9 cellular contexts compared by ENCODE assay signal in genomic region chr10:16950686-16951681, GRCh38.
DNase-seq lines count a peak whose midpoint lies in the region; ATAC-seq, FAIRE-seq and TF ChIP-seq lines count a peak whose summit lies in the region.
"Had no signal": no experiment of that assay in that cellular context is flagged by ENCODE, and none has a peak within 500 bp of the region (broad histone marks: within the 10 kb centered on the region; RNA-seq: fewer than 3 reads in every experiment).

No MANE protein-coding gene starts in this region.

- TF ChIP-seq CTCF in HEK293 (tag by site-specific recombination; IDR thresholded peaks at IDR 0.05) (no peak), astrocyte (IDR thresholded peaks at IDR 0.05; ENCODE audit: insufficient read depth, low read depth, low read length) (no peak)

- ATAC-seq in GM21528 (IDR thresholded peaks at IDR 0.05; ENCODE audit: low FRiP score, unreplicated experiment) (no peak), HG03565 (IDR thresholded peaks at IDR 0.05; ENCODE audit: unreplicated experiment) (no peak)

- peaks cover 4% of the 10 kb centered on the region for H3K4me1 ChIP-seq in HEK293 (ENCODE audit: control insufficient read depth, insufficient read depth, low read length)
- peaks cover 22% of the 10 kb centered on the region for H3K4me1 ChIP-seq in astrocyte (ENCODE audit: insufficient read depth, low read length)

- peaks cover 2% of the 10 kb centered on the region for H3K9me3 Mint-ChIP-seq in astrocyte (ENCODE audit: unreplicated experiment)

- H4K20me1 ChIP-seq in astrocyte (ENCODE audit: insufficient read depth, low read length), result no peaks in the 10 kb centered on the region

- H3K27ac ChIP-seq in HEK293 (ENCODE audit: extremely low read depth, low read depth, low read length), result no peak overlapping the region
- peak overlapping the region; percentile 70 for H3K27ac ChIP-seq in astrocyte (ENCODE audit: low read depth, low read length)

- H3K36me3 Mint-ChIP-seq in astrocyte (ENCODE audit: low read depth, unreplicated experiment), result peaks cover 5% of the 10 kb centered on the region

- FAIRE-seq in astrocyte (lab: Jason Lieb, UNC), result peak; percentile 89

- CTCF ChIA-PET in HEK293 (lab: Yijun Ruan, JAX), result interaction anchor here (0.6 to 1.0 kb wide), 4 partner anchors 119 to 1106 kb away, joined by 3 to 5 read pairs (median 4); no protein-coding TSS in a partner anchor

- peak overlapping the region; percentile 73 for H3K9ac ChIP-seq in astrocyte (ENCODE audit: low read length)

- peak overlapping the region; percentile 72 for H3K4me2 ChIP-seq in astrocyte (ENCODE audit: low read length)

- peak; percentile 72 for DNase-seq in AG08395 (ENCODE audit: low spot score)
- peak; percentile 81 for DNase-seq in astrocyte (ENCODE audit: low read depth)
- DNase-seq in kidney glomerular epithelial cell (lab: John Stamatoyannopoulos, UW), result peak; percentile 44
- DNase-seq in UCSD-AML1 (lab: John Stamatoyannopoulos, UW; ENCODE audit: unreplicated experiment), result no peak
- DNase-seq in activated effector memory CD4-positive, alpha-beta T cell treated with Interleukin-2 at 50 U/mL for 16 hours, result no peak
- DNase-seq: stomach had no signal

- peaks cover 35% of the 10 kb centered on the region for H3K4me1 Mint-ChIP-seq in astrocyte (ENCODE audit: low read depth, unreplicated experiment)

- no peaks in the 10 kb centered on the region for H3K79me2 ChIP-seq in astrocyte (ENCODE audit: insufficient read depth, low read length)

- POLR2A ChIA-PET in HEK293 (lab: Yijun Ruan, JAX), result interaction anchor here (1.0 kb wide), 1 partner anchor 279 kb away, joined by 6 read pairs; no protein-coding TSS in a partner anchor

- no peak overlapping the region for H3K4me3 Mint-ChIP-seq in astrocyte (ENCODE audit: unreplicated experiment)

- peak overlapping the region; percentile 94 for H3K27ac Mint-ChIP-seq in astrocyte (ENCODE audit: unreplicated experiment)

- H2AFZ ChIP-seq in astrocyte (ENCODE audit: low read depth, low read length), result peak overlapping the region; percentile 31

- H3K9me3 ChIP-seq in HEK293 (ENCODE audit: control insufficient read depth, insufficient read depth, low read depth, low read length), result no peaks in the 10 kb centered on the region
- no peaks in the 10 kb centered on the region for H3K9me3 ChIP-seq in astrocyte (ENCODE audit: insufficient read depth, low read depth, low read length)
- H3K9me3 ChIP-seq: stomach had no signal

- H3K27me3 ChIP-seq in astrocyte (ENCODE audit: insufficient read depth, low read length), result no peaks in the 10 kb centered on the region
- H3K27me3 ChIP-seq: stomach had no signal

- no peak overlapping the region for H3K4me3 ChIP-seq in HEK293 (ENCODE audit: low read depth, low read length)
- H3K4me3 ChIP-seq in astrocyte (ENCODE audit: insufficient read depth, low read depth, low read length), result peak overlapping the region; percentile 30
- H3K4me3 ChIP-seq: stomach had no signal

- H3K36me3 ChIP-seq in HEK293 (ENCODE audit: control insufficient read depth in 2 of 2, insufficient read depth in 1 of 2, low read length in 2 of 2) (no peaks in the 10 kb centered on the region), astrocyte (ENCODE audit: insufficient read depth, low read length) (no peaks in the 10 kb centered on the region)
- H3K36me3 ChIP-seq: stomach had no signal

- H3K27me3 Mint-ChIP-seq in astrocyte (ENCODE audit: low read depth, unreplicated experiment), result no peaks in the 10 kb centered on the region

TF ChIP-seq in HEK293, 187 proteins besides CTCF, POLR2A, EP300 and RAD21 (continues in another document):
- TF ChIP-seq ZNF548 (tag by site-specific recombination; IDR thresholded peaks at IDR 0.05) (no peak), ZSCAN18 (tag by site-specific recombination; IDR thresholded peaks at IDR 0.05) (no peak), SP2 (tag by site-specific recombination; IDR thresholded peaks at IDR 0.05) (no peak), ZNF768 (tag by site-specific recombination; IDR thresholded peaks at IDR 0.05) (no peak; the same call in 1 of the 2 replicates), TRIM28 (IDR thresholded peaks at IDR 0.05; ENCODE audit: borderline replicate concordance, low read length) (no peak), BCL6B (tag by site-specific recombination; IDR thresholded peaks at IDR 0.05) (no peak), ZNF600 (tag by site-specific recombination; IDR thresholded peaks at IDR 0.05) (no peak), ZNF776 (tag by site-specific recombination; IDR thresholded peaks at IDR 0.05; ENCODE audit: borderline replicate concordance) (no peak), ZNF335 (tag by site-specific recombination; conservative IDR thresholded peaks at IDR 0.05) (peak; percentile 73), ZNF184 (tag by site-specific recombination; IDR thresholded peaks at IDR 0.05) (peak; percentile 37; the same call in 1 of the 2 replicates), ZBTB6 (tag by site-specific recombination; IDR thresholded peaks at IDR 0.05) (no peak), INSM2 (tag by site-specific recombination; IDR thresholded peaks at IDR 0.05) (no peak), REPIN1 (tag by site-specific recombination; IDR thresholded peaks at IDR 0.05; ENCODE audit: low read depth) (no peak), ZNF701 (tag by site-specific recombination; IDR thresholded peaks at IDR 0.05) (no peak), MZF1 (tag by site-specific recombination; IDR thresholded peaks at IDR 0.05; ENCODE audit: borderline replicate concordance) (no peak), ZNF843 (tag by site-specific recombination; IDR thresholded peaks at IDR 0.05) (no peak), ZNF549 (tag by site-specific recombination; IDR thresholded peaks at IDR 0.05) (no peak), OSR2 (tag by site-specific recombination; IDR thresholded peaks at IDR 0.05) (no peak), ZNF629 (tag by site-specific recombination; IDR thresholded peaks at IDR 0.05) (peak; percentile 79), ZNF266 (tag by site-specific recombination; IDR thresholded peaks at IDR 0.05; ENCODE audit: low read depth) (no peak), ATF2 (tag by site-specific recombination; IDR thresholded peaks at IDR 0.05; ENCODE audit: low read depth) (peak; percentile 95), ZNF23 (tag by site-specific recombination; IDR thresholded peaks at IDR 0.05; ENCODE audit: borderline replicate concordance) (no peak), ZNF292 (tag by site-specific recombination; IDR thresholded peaks at IDR 0.05; ENCODE audit: borderline replicate concordance, low read depth) (no peak)

Comparison
In these comparisons a context has a peak if more than half of its experiments do, and no peak if none do; other contexts are left out.
1. DNase-seq: peak in AG08395 (single experiment), astrocyte (single experiment) and kidney glomerular epithelial cell (single experiment); none in UCSD-AML1 (single experiment) and activated effector memory CD4-positive, alpha-beta T cell treated with Interleukin-2 at 50 U/mL for 16 hours (single experiment).